Comparison of ENCODE assay signal across 1 cellular context in genomic region chr17:15266325-15266950, GRCh38.
A peak's percentile ranks its signal among the peaks of the same experiment; 100 is the strongest.
TF ChIP-seq lines count a peak whose summit lies in the region.

No MANE protein-coding gene starts in this region.

TF ChIP-seq in HepG2, 621 proteins besides CTCF, POLR2A, EP300 and RAD21:
- no peak for TF ChIP-seq ZNF646 (CRISPR knock-in tag; IDR thresholded peaks at IDR 0.05)
- TF ChIP-seq NCOA5 (CRISPR knock-in tag; IDR thresholded peaks at IDR 0.05), result no peak
- no peak for TF ChIP-seq ZBTB42 (CRISPR knock-in tag; IDR thresholded peaks at IDR 0.05)
- no peak for TF ChIP-seq HCFC1 (IDR thresholded peaks at IDR 0.05; ENCODE audit: low read depth, low read length)
- no peak for TF ChIP-seq ZMYM3 (CRISPR knock-in tag; IDR thresholded peaks at IDR 0.05)
- no peak for TF ChIP-seq ZNF616 (CRISPR knock-in tag; IDR thresholded peaks at IDR 0.05; ENCODE audit: low read depth)
- TF ChIP-seq MAFF (IDR thresholded peaks at IDR 0.05; ENCODE audit: low read depth, low read length), result peak; percentile 56
- TF ChIP-seq MAFK (conservative IDR thresholded peaks at IDR 0.05 in 1 of 2, IDR thresholded peaks at IDR 0.05 in 1 of 2; ENCODE audit: low read length in 2 of 2), result peak; percentile 43 to 65; a peak in 3 of 4 replicates
- no peak for TF ChIP-seq TIGD3 (CRISPR knock-in tag; IDR thresholded peaks at IDR 0.05; ENCODE audit: borderline replicate concordance)
- TF ChIP-seq ZNF737 (CRISPR knock-in tag; IDR thresholded peaks at IDR 0.05; ENCODE audit: borderline replicate concordance), result no peak
- no peak for TF ChIP-seq PAX8 (CRISPR knock-in tag; IDR thresholded peaks at IDR 0.05; ENCODE audit: borderline replicate concordance)
- no peak for TF ChIP-seq FIP1L1 (IDR thresholded peaks at IDR 0.05; ENCODE audit: borderline replicate concordance, insufficient read depth, low read depth, low read length)
- TF ChIP-seq ZBTB10 (CRISPR knock-in tag; IDR thresholded peaks at IDR 0.05; ENCODE audit: borderline replicate concordance), result no peak
- no peak for TF ChIP-seq ZNF749 (CRISPR knock-in tag; IDR thresholded peaks at IDR 0.05; ENCODE audit: borderline replicate concordance)
- no peak for TF ChIP-seq GTF2F1 (IDR thresholded peaks at IDR 0.05; ENCODE audit: low read length)
- TF ChIP-seq ZNF33A (CRISPR knock-in tag; IDR thresholded peaks at IDR 0.05; ENCODE audit: borderline replicate concordance), result no peak
